31 cellular contexts compared by ENCODE assay signal in the genomic region with DNA sequence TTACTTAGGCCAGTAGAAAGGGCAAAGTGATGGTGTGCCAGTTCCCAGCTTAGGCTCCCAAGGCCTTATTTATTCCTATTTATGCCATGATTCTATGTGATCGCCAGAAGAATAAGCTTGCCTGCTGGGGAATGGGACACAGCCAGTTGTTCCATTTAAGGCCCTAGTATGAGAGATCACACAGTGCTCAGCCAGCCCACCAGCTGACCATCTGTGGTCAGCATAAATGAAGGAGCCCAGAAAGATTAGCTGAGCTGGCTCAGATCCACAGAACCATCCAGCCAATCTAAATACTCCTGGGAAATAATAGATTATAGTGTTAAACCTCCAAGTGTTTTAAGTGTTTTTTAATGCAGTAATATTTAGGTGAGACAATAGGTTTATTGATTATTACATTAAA. TPM values are rescaled to one million over a fixed set of nuclear protein-coding genes. Genes with fewer than 3 reads are reported as not detected.
"Had no signal": no experiment of that assay in that cellular context is flagged by ENCODE, and none has a peak within 500 bp of the region (broad histone marks: within the 10 kb centered on the region; RNA-seq: fewer than 3 reads in every experiment).

No MANE protein-coding gene starts in this region.

- H3K4me1 ChIP-seq: ascending aorta, body of pancreas, colonic mucosa, esophagus muscularis mucosa, foreskin keratinocyte, gastrocnemius medialis, heart left ventricle had no signal

- H3K4me3 ChIP-seq: ascending aorta, body of pancreas, colonic mucosa, esophagus muscularis mucosa, gastrocnemius medialis, heart left ventricle had no signal

- H3K36me3 ChIP-seq: ascending aorta, colonic mucosa, esophagus muscularis mucosa, gastrocnemius medialis, heart left ventricle had no signal

- H3K27ac ChIP-seq: ascending aorta, body of pancreas, colonic mucosa, esophagus muscularis mucosa, foreskin keratinocyte, gastrocnemius medialis, heart left ventricle had no signal

- H3K9me3 ChIP-seq: ascending aorta, body of pancreas, colonic mucosa, esophagus muscularis mucosa, gastrocnemius medialis, heart left ventricle had no signal

- H3K27me3 ChIP-seq: ascending aorta, body of pancreas, colonic mucosa, esophagus muscularis mucosa, foreskin keratinocyte, gastrocnemius medialis, heart left ventricle had no signal

- DNase-seq: activated CD4-positive, alpha-beta memory T cell treated with anti-CD3 and anti-CD28 coated beads for 36 hours; activated CD4-positive, alpha-beta T cell treated with anti-CD3 and anti-CD28 coated beads for 36 hours; activated CD4-positive, alpha-beta T cell treated with anti-CD3 and anti-CD28 coated beads, Interleukin-2, amount 10 ng/mL, durations not matched to agents 24 days and 14 days; activated CD4-positive, CD25-positive, alpha-beta regulatory T cell; activated CD4-positive, CD25-positive, alpha-beta regulatory T cell treated with anti-CD3 and anti-CD28 coated beads, Interleukin-2, amount 50 U/mL, for 72 hours; activated CD8-positive, alpha-beta memory T cell treated with anti-CD3 and anti-CD28 coated beads, Interleukin-2, amount 10 ng/mL, durations not matched to agents 7 days and 5 days; activated CD8-positive, alpha-beta memory T cell treated with anti-CD3 and anti-CD28 coated beads, Interleukin-2, amount 50 U/mL, for 4 hours; activated CD8-positive, alpha-beta T cell treated with anti-CD3 and anti-CD28 coated beads, Interleukin-2, amount 10 ng/mL, durations not matched to agents 7 days and 5 days; activated gamma-delta T cell; activated naive CD4-positive, alpha-beta T cell; activated naive CD4-positive, alpha-beta T cell treated with anti-CD3 and anti-CD28 coated beads, Interleukin-2, amount 10 ng/mL, durations not matched to agents 7 days and 5 days; activated naive CD8-positive, alpha-beta T cell treated with anti-CD3 and anti-CD28 coated beads, Interleukin-2, amount 10 ng/mL, durations not matched to agents 7 days and 5 days; activated T-cell treated with anti-CD3 and anti-CD28 coated beads for 4 hours; activated T-cell treated with anti-CD3 and anti-CD28 coated beads, Interleukin-2, amount 50 U/mL, for 24 hours; activated T-cell treated with anti-CD3 and anti-CD28 coated beads, Interleukin-2, amount 50 U/mL, for 72 hours; body of pancreas; cerebellar nuclear complex; colonic mucosa; dermis blood vessel endothelial cell; effector CD4-positive, alpha-beta T cell; effector memory CD8-positive, alpha-beta T cell; erythroblast; foreskin keratinocyte; gastrocnemius medialis; glutamatergic neuron; heart left ventricle; T-helper 1 cell; T-helper 17 cell; T1000 had no signal

RNA-seq across cellular contexts. Expression of gene L3MBTL4, which starts 12.6 kb away (rescaled TPM):
- total RNA-seq: activated CD8-positive, alpha-beta T cell treated with anti-CD3 and anti-CD28 coated beads, Interleukin-2, amount 10 ng/mL, durations not matched to agents 7 days and 5 days; ascending aorta had no signal
